ENCODE assay signal across 8 cellular contexts in the genomic region with DNA sequence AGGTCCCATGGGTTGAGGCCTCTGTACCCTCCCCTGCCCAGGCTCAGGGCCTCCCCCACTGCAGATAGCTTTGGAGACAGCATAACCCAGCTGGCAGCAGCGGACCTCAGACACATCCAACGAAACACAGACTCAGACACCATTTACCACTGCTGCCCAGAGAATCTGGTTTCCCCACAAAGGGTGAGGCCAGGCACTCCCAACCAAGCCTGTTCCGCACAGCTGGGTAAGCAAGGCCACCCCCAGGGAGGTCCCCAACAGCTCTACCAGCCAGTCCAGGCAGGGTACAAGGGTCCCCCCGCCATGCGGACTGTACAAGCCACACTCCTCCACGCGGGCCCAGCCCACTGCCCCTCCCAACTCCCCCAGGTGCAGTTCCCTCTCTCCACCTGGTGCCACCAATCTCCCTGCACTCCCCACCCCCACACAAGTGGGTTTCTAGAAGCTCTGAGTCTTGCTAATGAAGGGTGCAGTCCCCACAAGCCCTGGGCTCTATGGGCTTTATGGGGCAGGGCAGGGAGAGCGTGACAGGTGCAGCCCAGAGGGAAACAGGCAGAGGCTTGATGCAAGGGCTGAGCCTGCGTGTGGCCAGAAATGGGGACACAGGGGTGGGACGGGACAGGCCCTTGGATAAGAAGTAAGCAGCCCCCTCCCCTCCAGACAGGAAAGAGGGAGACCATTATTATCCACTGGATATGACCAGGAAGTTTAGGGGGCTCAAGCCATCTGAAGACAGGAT. TPM values are rescaled to one million over a fixed set of nuclear protein-coding genes. Genes with fewer than 3 reads are reported as not detected.
A peak's percentile ranks its signal among the peaks of the same experiment; 100 is the strongest.
DNase-seq lines count a peak whose midpoint lies in the region; ATAC-seq, FAIRE-seq and TF ChIP-seq lines count a peak whose summit lies in the region.

No MANE protein-coding gene starts in this region.

- no peaks in the 10 kb centered on the region for H3K9me3 Mint-ChIP-seq in MCF 10A (ENCODE audit: unreplicated experiment)
- no peaks in the 10 kb centered on the region for H3K9me3 Mint-ChIP-seq in activated naive CD4-positive, alpha-beta T cell treated with anti-CD3 and anti-CD28 coated beads, Interleukin-2, amount 50 U/mL, for 72 hours

- BruUV-seq in MCF 10A (replicated peaks; lab: Mats Ljungman, UMichigan): no TSS peak

- TF ChIP-seq CTCF in breast epithelium (IDR thresholded peaks at IDR 0.05) (no peak), MCF 10A (IDR thresholded peaks at IDR 0.05; ENCODE audit: unreplicated experiment) (no peak), lung (IDR thresholded peaks at IDR 0.05; ENCODE audit: control extremely low read depth, extremely low read depth) (no peak)

- H3K9me3 ChIP-seq in breast epithelium (no peaks in the 10 kb centered on the region), lung (ENCODE audit: control insufficient read depth in 2 of 2, insufficient read depth in 1 of 2, low read length in 1 of 2) (no peaks in the 10 kb centered on the region)

- H3K27ac Mint-ChIP-seq in MCF 10A (ENCODE audit: low read depth, unreplicated experiment): no peak overlapping the region
- H3K27ac Mint-ChIP-seq in activated naive CD4-positive, alpha-beta T cell treated with anti-CD3 and anti-CD28 coated beads, Interleukin-2, amount 50 U/mL, for 72 hours: peak overlapping the region; percentile 94

- no peak for FAIRE-seq in H54 (lab: Jason Lieb, UNC)

- H3K4me1 ChIP-seq in breast epithelium (peaks cover 0 to 7% of the 10 kb centered on the region in 2 donors), lung (ENCODE audit: control insufficient read depth in 2 of 2, insufficient read depth in 2 of 2, low read length in 2 of 2) (peaks cover 0 to 40% of the 10 kb centered on the region in 2 donors)

- H3K27me3 ChIP-seq in breast epithelium (no peaks in the 10 kb centered on the region), lung (ENCODE audit: control insufficient read depth, insufficient read depth) (no peaks in the 10 kb centered on the region)

- no peaks in the 10 kb centered on the region for H3K27me3 Mint-ChIP-seq in MCF 10A (ENCODE audit: insufficient read depth, unreplicated experiment)

- H3K36me3 Mint-ChIP-seq in MCF 10A (ENCODE audit: insufficient read depth, unreplicated experiment): no peaks in the 10 kb centered on the region
- H3K36me3 Mint-ChIP-seq in activated naive CD4-positive, alpha-beta T cell treated with anti-CD3 and anti-CD28 coated beads, Interleukin-2, amount 50 U/mL, for 72 hours: peaks cover 0 to 5% of the 10 kb centered on the region in 2 donors

- H3K4me3 Mint-ChIP-seq in MCF 10A (ENCODE audit: unreplicated experiment): no peak overlapping the region

- no peak for DNase-seq in breast epithelium (ENCODE audit: low spot score in 2 of 2)
- no peak for DNase-seq in MCF 10A (ENCODE audit: unreplicated experiment)
- DNase-seq in activated naive CD4-positive, alpha-beta T cell treated with anti-CD3 and anti-CD28 coated beads, Interleukin-2, amount 50 U/mL, for 72 hours (ENCODE audit: low spot score in 2 of 2): peak in 1 of 2 donors; percentile 67
- no peak for DNase-seq in lung (ENCODE audit: low spot score)
- DNase-seq in H54 (ENCODE audit: insufficient read length, low spot score): no peak
- no peak for DNase-seq in GDM1 (lab: John Stamatoyannopoulos, UW)
- no peak for DNase-seq in NCI-H2196 (lab: John Stamatoyannopoulos, UW; ENCODE audit: unreplicated experiment)

- POLR2A ChIA-PET in MCF 10A (lab: Yijun Ruan, JAX): interaction anchor here (0.5 to 1.1 kb wide), 4 partner anchors 64 to 387 kb away, joined by 3 to 5 read pairs (median 4); partner anchors contain the start of gene UBALD2

- no peaks in the 10 kb centered on the region for H3K36me3 ChIP-seq in breast epithelium
- peaks cover 0 to 6% of the 10 kb centered on the region in 2 donors for H3K36me3 ChIP-seq in lung (ENCODE audit: control insufficient read depth in 2 of 2, insufficient read depth in 2 of 2, low read length in 2 of 2)

- CTCF ChIA-PET in MCF 10A (lab: Yijun Ruan, JAX): interaction anchor here (0.5 to 3.2 kb wide), 6 partner anchors 15 to 371 kb away, joined by 3 to 10 read pairs (median 4); partner anchors contain the start of gene AANAT

- ATAC-seq in HG03442 (IDR thresholded peaks at IDR 0.05; ENCODE audit: unreplicated experiment) (peak; percentile 40), lung (ENCODE audit: insufficient read depth, low FRiP score) (no peak)
- ATAC-seq in activated naive CD4-positive, alpha-beta T cell treated with anti-CD3 and anti-CD28 coated beads, Interleukin-2, amount 50 U/mL, for 72 hours: peak; percentile 39 to 47

- peak overlapping the region; percentile 10 to 77 for H3K27ac ChIP-seq in breast epithelium
- peak overlapping the region; percentile 37 to 92 for H3K27ac ChIP-seq in lung (ENCODE audit: low read depth in 1 of 2, low read length in 1 of 2)

- WGBS in lung, 2 donors: 42 to 55% methylated on average over 10 of the region's 10 CpGs

- peaks cover 14% of the 10 kb centered on the region for H3K4me1 Mint-ChIP-seq in MCF 10A (ENCODE audit: insufficient read depth, unreplicated experiment)

- H3K4me3 ChIP-seq in breast epithelium (peak overlapping the region; percentile 3 to 23 (median 5)), lung (no peak overlapping the region)

- intact Hi-C loops in breast epithelium (cut with DNase I; ENCODE audit: low total_unique reads): no loop called here
- intact Hi-C loops in MCF 10A (cut with micrococcal nuclease): no loop called here

- no peak for TF ChIP-seq POLR2A in breast epithelium (IDR thresholded peaks at IDR 0.05)
- TF ChIP-seq POLR2A in H54 (IDR thresholded peaks at IDR 0.05; ENCODE audit: low read depth, low read length): no peak

RNA-seq across cellular contexts. Expression of gene RHBDF2, which starts 8.8 kb away (rescaled TPM):
- total RNA-seq in breast epithelium: 10 to 100 TPM; 13.4 to 35.5 (median 26.8) TPM
- total RNA-seq in MCF 10A (2022): 17.5 and 33.4 TPM in 2 replicates
- 10 to 100 TPM; 30.4 to 43.1 TPM for total RNA-seq in activated naive CD4-positive, alpha-beta T cell treated with anti-CD3 and anti-CD28 coated beads, Interleukin-2, amount 50 U/mL, for 72 hours
- total RNA-seq in lung: 10 to 100 TPM; 22.7 to 56.5 TPM
- 100 to 1,000 TPM in 1 of 2 donors, 10 to 100 TPM in 1; 20.1 to 116 TPM for polyA plus RNA-seq in lung

RNA-seq across cellular contexts. Expression of gene AANAT, which starts 25.0 kb away (rescaled TPM):
- total RNA-seq in breast epithelium (not detected), MCF 10A (2022) (not detected in 2 replicates), lung (under 1 TPM in 1 of 2 donors, not detected in 1; 0.31 TPM)
- total RNA-seq in activated naive CD4-positive, alpha-beta T cell treated with anti-CD3 and anti-CD28 coated beads, Interleukin-2, amount 50 U/mL, for 72 hours: not detected
- polyA plus RNA-seq in lung: under 1 TPM in 1 of 2 donors, not detected in 1; 0.10 TPM

RNA-seq across cellular contexts. Expression of gene UBE2O, which starts 39.5 kb away (rescaled TPM):
- total RNA-seq in breast epithelium (10 to 100 TPM; 17.4 to 22.5 (median 17.7) TPM), MCF 10A (2022) (16.2 and 19.5 TPM in 2 replicates), lung (10 to 100 TPM; 24.3 to 24.6 TPM)
- total RNA-seq in activated naive CD4-positive, alpha-beta T cell treated with anti-CD3 and anti-CD28 coated beads, Interleukin-2, amount 50 U/mL, for 72 hours: 10 to 100 TPM; 17.3 to 45.8 TPM
- polyA plus RNA-seq in lung: 10 to 100 TPM; 10.8 to 11.1 TPM

RNA-seq across cellular contexts. Expression of gene CYGB, which starts 45.1 kb away (rescaled TPM):
- total RNA-seq in breast epithelium: 10 to 100 TPM in 2 of 3 donors, 1 to 10 TPM in 1; 5.9 to 37.4 (median 27.2) TPM
- total RNA-seq in MCF 10A (2022): not detected in 2 replicates
- total RNA-seq in activated naive CD4-positive, alpha-beta T cell treated with anti-CD3 and anti-CD28 coated beads, Interleukin-2, amount 50 U/mL, for 72 hours: not detected
- 10 to 100 TPM; 15.9 to 20.0 TPM for total RNA-seq in lung
- 10 to 100 TPM; 21.4 to 30.4 TPM for polyA plus RNA-seq in lung

RNA-seq across cellular contexts. Expression of gene PRCD, which starts 47.4 kb away (rescaled TPM):
- 1 to 10 TPM; 1.5 to 7.2 (median 4.9) TPM for total RNA-seq in breast epithelium
- total RNA-seq in MCF 10A (2022): not detected in 2 replicates
- total RNA-seq in activated naive CD4-positive, alpha-beta T cell treated with anti-CD3 and anti-CD28 coated beads, Interleukin-2, amount 50 U/mL, for 72 hours: not detected
- 10 to 100 TPM in 1 of 2 donors, 1 to 10 TPM in 1; 3.3 to 11.3 TPM for total RNA-seq in lung
- polyA plus RNA-seq in lung: 1 to 10 TPM; 2.0 to 7.9 TPM
